Comparison of ENCODE assay signal across 10 cellular contexts in genomic region chr3:78728406-78729145, GRCh38.
DNase-seq lines count a peak whose midpoint lies in the region; ATAC-seq, FAIRE-seq and TF ChIP-seq lines count a peak whose summit lies in the region.
"Had no signal": no experiment of that assay in that cellular context is flagged by ENCODE, and none has a peak within 500 bp of the region (broad histone marks: within the 10 kb centered on the region; RNA-seq: fewer than 3 reads in every experiment).

No MANE protein-coding gene starts in this region.

- intact Hi-C loops in GM12878 (cut with micrococcal nuclease; ENCODE audit: unreplicated experiment): no loop called here
- intact Hi-C loops in lower lobe of right lung (cut with DNase I): no loop called here
- intact Hi-C loops in activated T-helper 2 cell treated with anti-CD3 and anti-CD28 coated beads, Interferon-gamma antibody, Interleukin-2, Interleukin-4, amounts not matched to agents 10 μg/mL and 5 μg/mL and 100 μg/mL, durations not matched to agents 14 hours and 24 hours and 36 hours (cut with micrococcal nuclease): no loop called here
- intact Hi-C loops in CD4-positive, alpha-beta T cell (cut with DNase I, micrococcal nuclease): no loop called here

- H3K4me3 ChIP-seq in A549: no peak overlapping the region
- H3K4me3 ChIP-seq in GM12878: no peak overlapping the region
- H3K4me3 ChIP-seq in lower lobe of right lung: no peak overlapping the region

- H3K79me2 ChIP-seq in GM12878 (ENCODE audit: control insufficient read depth, insufficient read depth, low read length): no peaks in the 10 kb centered on the region

- no peak for TF ChIP-seq POLR2A in A549 (IDR thresholded peaks at IDR 0.05; ENCODE audit: low read length)
- TF ChIP-seq POLR2A in GM12878 (IDR thresholded peaks at IDR 0.05; ENCODE audit: low read depth, low read length): no peak

- WGBS in A549 (ENCODE audit: missing lambda C conversion rate): 11% methylated on average over 5 of the region's 5 CpGs
- WGBS in GM12878 (ENCODE audit: insufficient coverage, insufficient replicate concordance, low lambda C conversion rate, missing lambda C conversion rate): 62% methylated on average over 5 of the region's 5 CpGs

- ATAC-seq in A549 (peak; percentile 50 to 64; a peak in 3 of 6 replicates), GM12878 (no peak), lower lobe of right lung (peak; percentile 61 to 72), HG02973 (IDR thresholded peaks at IDR 0.05; ENCODE audit: unreplicated experiment) (no peak)
- no peak for ATAC-seq in CD4-positive, alpha-beta T cell (ENCODE audit: poor library complexity)

- H3K9ac ChIP-seq in GM12878 (ENCODE audit: control insufficient read depth, insufficient read depth, low read length): no peak overlapping the region

- peak in 1 of 2 experiments; percentile 21 for DNase-seq in A549 (ENCODE audit: low read depth in 1 of 2, low spot score in 1 of 2)
- DNase-seq in NCI-H146 (lab: John Stamatoyannopoulos, UW): peak; percentile 97
- no peak for DNase-seq in GM12878 (ENCODE audit: low read depth, low spot score)
- DNase-seq in lower lobe of right lung: peak; percentile 55
- no peak for DNase-seq in activated naive CD4-positive, alpha-beta T cell treated with Interleukin-2 at 50 U/mL for 16 hours
- no peak for DNase-seq in activated T-helper 2 cell treated with anti-CD3 and anti-CD28 coated beads, Interferon-gamma antibody, Interleukin-2, Interleukin-4, amounts not matched to agents 10 μg/mL and 5 μg/mL and 100 μg/mL, durations not matched to agents 14 hours and 24 hours and 36 hours (ENCODE audit: low spot score)
- no peak for DNase-seq in CD4-positive, alpha-beta T cell
- DNase-seq: activated effector memory CD4-positive, alpha-beta T cell treated with anti-CD3 and anti-CD28 coated beads, Interleukin-2, amount 50 U/mL, for 16 hours had no signal

- no peak overlapping the region for H2AFZ ChIP-seq in GM12878 (ENCODE audit: control insufficient read depth, low read depth, low read length)

- POLR2A ChIA-PET in A549 (lab: Yijun Ruan, JAX) (no interaction called here), GM12878 (lab: Charles Lee) (no interaction called here)
- POLR2A ChIA-PET in CD4-positive, alpha-beta T cell (lab: Charles Lee): no interaction called here

- H3K9me3 Mint-ChIP-seq in activated T-helper 2 cell treated with anti-CD3 and anti-CD28 coated beads, Interferon-gamma antibody, Interleukin-2, Interleukin-4, amounts not matched to agents 10 μg/mL and 5 μg/mL and 100 μg/mL, durations not matched to agents 14 hours and 24 hours and 36 hours: peaks cover 5% of the 10 kb centered on the region
- H3K9me3 Mint-ChIP-seq in CD4-positive, alpha-beta T cell: peaks cover 2% of the 10 kb centered on the region

- no TSS peak for BruUV-seq in GM12878 (replicated peaks; lab: Mats Ljungman, UMichigan)

- H3K9me3 ChIP-seq in A549 (no peaks in the 10 kb centered on the region), GM12878 (replicated peaks; ENCODE audit: control insufficient read depth, insufficient read depth, low read length) (no peaks in the 10 kb centered on the region), lower lobe of right lung (no peaks in the 10 kb centered on the region)
- no peaks in the 10 kb centered on the region for H3K9me3 ChIP-seq in CD4-positive, alpha-beta T cell (ENCODE audit: control insufficient read depth, low read length)

- H4K20me1 ChIP-seq in GM12878 (ENCODE audit: control insufficient read depth, insufficient read depth): no peaks in the 10 kb centered on the region

- H3K36me3 Mint-ChIP-seq in activated T-helper 2 cell treated with anti-CD3 and anti-CD28 coated beads, Interferon-gamma antibody, Interleukin-2, Interleukin-4, amounts not matched to agents 10 μg/mL and 5 μg/mL and 100 μg/mL, durations not matched to agents 14 hours and 24 hours and 36 hours (ENCODE audit: low read depth): no peaks in the 10 kb centered on the region
- no peaks in the 10 kb centered on the region for H3K36me3 Mint-ChIP-seq in CD4-positive, alpha-beta T cell (ENCODE audit: low read depth)

- TF ChIP-seq CTCF in A549 (IDR thresholded peaks at IDR 0.05) (no peak), GM12878 (IDR thresholded peaks at IDR 0.05 in 2 of 3, conservative IDR thresholded peaks at IDR 0.05 in 1 of 3; ENCODE audit: control insufficient read depth in 2 of 3, extremely low read depth in 1 of 3, insufficient read depth in 1 of 3, low read depth in 3 of 3, low read length in 3 of 3) (no peak), lower lobe of right lung (IDR thresholded peaks at IDR 0.05) (no peak)
- no peak for TF ChIP-seq CTCF in CD4-positive, alpha-beta T cell (IDR thresholded peaks at IDR 0.05)

- H3K27ac ChIP-seq in A549: peak overlapping the region; percentile 41 to 59; a peak in 4 of 6 replicates
- no peak overlapping the region for H3K27ac ChIP-seq in GM12878 (ENCODE audit: control insufficient read depth, insufficient read depth)
- H3K27ac ChIP-seq in lower lobe of right lung: no peak overlapping the region
- H3K27ac ChIP-seq in CD4-positive, alpha-beta T cell (ENCODE audit: low read depth, low read length): no peak overlapping the region
- H3K27ac ChIP-seq: C4-2B had no signal

- H3K4me1 Mint-ChIP-seq in activated T-helper 2 cell treated with anti-CD3 and anti-CD28 coated beads, Interferon-gamma antibody, Interleukin-2, Interleukin-4, amounts not matched to agents 10 μg/mL and 5 μg/mL and 100 μg/mL, durations not matched to agents 14 hours and 24 hours and 36 hours (ENCODE audit: low read depth): no peaks in the 10 kb centered on the region
- no peaks in the 10 kb centered on the region for H3K4me1 Mint-ChIP-seq in CD4-positive, alpha-beta T cell (ENCODE audit: low read depth)

- H3K4me2 ChIP-seq in A549 (peak overlapping the region; percentile 62), GM12878 (ENCODE audit: control insufficient read depth, insufficient read depth) (no peak overlapping the region)

- in situ Hi-C loops in GM12878 (cut with MboI): no loop called here

- no peak overlapping the region for H3K27ac Mint-ChIP-seq in activated T-helper 2 cell treated with anti-CD3 and anti-CD28 coated beads, Interferon-gamma antibody, Interleukin-2, Interleukin-4, amounts not matched to agents 10 μg/mL and 5 μg/mL and 100 μg/mL, durations not matched to agents 14 hours and 24 hours and 36 hours
- H3K27ac Mint-ChIP-seq in CD4-positive, alpha-beta T cell: no peak overlapping the region

- H3K27me3 ChIP-seq in GM12878 (replicated peaks in 1 of 2; ENCODE audit: control insufficient read depth in 2 of 2, insufficient read depth in 2 of 2, low read length in 1 of 2) (no peaks in the 10 kb centered on the region), lower lobe of right lung (ENCODE audit: low read depth) (no peaks in the 10 kb centered on the region)
- H3K27me3 ChIP-seq in CD4-positive, alpha-beta T cell (ENCODE audit: control insufficient read depth, insufficient read depth, low read length): no peaks in the 10 kb centered on the region

- TF ChIP-seq EP300 in A549 (IDR thresholded peaks at IDR 0.05) (no peak), GM12878 (IDR thresholded peaks at IDR 0.05; ENCODE audit: borderline replicate concordance in 1 of 2, control insufficient read depth in 1 of 2, low read depth in 2 of 2, low read length in 2 of 2) (no peak)

- CTCF ChIA-PET in A549 (lab: Yijun Ruan, JAX): no interaction called here
- CTCF ChIA-PET in GM12878 (lab: Yijun Ruan, JAX): interaction anchor here (1.0 to 1.4 kb wide), 2 partner anchors 12 to 84 kb away, joined by 3 read pairs; no protein-coding TSS in a partner anchor
- CTCF ChIA-PET in CD4-positive, alpha-beta T cell (lab: Charles Lee): no interaction called here

- SMC1A ChIA-PET in GM12878 (lab: Charles Lee; ENCODE audit: uncharacterized antibody, unreplicated experiment): interaction anchor here (0.6 to 3.7 kb wide), 14 partner anchors 10 to 298 kb away, joined by 3 to 28 read pairs (median 4); no protein-coding TSS in a partner anchor

- H3K36me3 ChIP-seq in GM12878 (ENCODE audit: control insufficient read depth in 2 of 2, insufficient read depth in 2 of 2, low read length in 1 of 2) (no peaks in the 10 kb centered on the region), lower lobe of right lung (no peaks in the 10 kb centered on the region)

- H3K4me1 ChIP-seq in A549 (peaks cover 11% of the 10 kb centered on the region; the same call in 1 of the 3 replicates), GM12878 (ENCODE audit: control insufficient read depth, insufficient read depth, low read length) (no peaks in the 10 kb centered on the region), lower lobe of right lung (no peaks in the 10 kb centered on the region)

- RAD21 ChIA-PET in GM12878 (lab: Charles Lee; ENCODE audit: unreplicated experiment): interaction anchor here (1.0 to 2.9 kb wide), 6 partner anchors 10 to 246 kb away, joined by 4 to 12 read pairs (median 5); no protein-coding TSS in a partner anchor

- no peak for TF ChIP-seq RAD21 in A549 (conservative IDR thresholded peaks at IDR 0.05 in 1 of 2, IDR thresholded peaks at IDR 0.05 in 1 of 2)
- no peak for TF ChIP-seq RAD21 in GM12878 (IDR thresholded peaks at IDR 0.05; ENCODE audit: insufficient read depth, low read depth, low read length)

- H3K4me3 Mint-ChIP-seq in activated T-helper 2 cell treated with anti-CD3 and anti-CD28 coated beads, Interferon-gamma antibody, Interleukin-2, Interleukin-4, amounts not matched to agents 10 μg/mL and 5 μg/mL and 100 μg/mL, durations not matched to agents 14 hours and 24 hours and 36 hours (ENCODE audit: low read depth): no peak overlapping the region
- H3K4me3 Mint-ChIP-seq in CD4-positive, alpha-beta T cell: no peak overlapping the region

- no peaks in the 10 kb centered on the region for H3K27me3 Mint-ChIP-seq in activated T-helper 2 cell treated with anti-CD3 and anti-CD28 coated beads, Interferon-gamma antibody, Interleukin-2, Interleukin-4, amounts not matched to agents 10 μg/mL and 5 μg/mL and 100 μg/mL, durations not matched to agents 14 hours and 24 hours and 36 hours (ENCODE audit: low read depth)
- no peaks in the 10 kb centered on the region for H3K27me3 Mint-ChIP-seq in CD4-positive, alpha-beta T cell

- no peak for FAIRE-seq in A549 (lab: Jason Lieb, UNC)
- FAIRE-seq in GM12878 (lab: Jason Lieb, UNC): no peak

TF ChIP-seq in A549, 52 proteins besides CTCF, POLR2A, EP300 and RAD21:
- TF ChIP-seq HOXB13 (CRISPR knock-in tag; IDR thresholded peaks at IDR 0.05; ENCODE audit: low read depth) (no peak), KDM5A (IDR thresholded peaks at IDR 0.05) (no peak)

TF ChIP-seq in GM12878, 131 proteins besides CTCF, POLR2A, EP300 and RAD21:
- peak; percentile 37; the same call in 1 of the 2 replicates for TF ChIP-seq RAD51 (IDR thresholded peaks at IDR 0.05)
- no peak for TF ChIP-seq ZBED1 (IDR thresholded peaks at IDR 0.05; ENCODE audit: borderline replicate concordance)

Comparison
In these comparisons a context has a peak if more than half of its experiments do, and no peak if none do; other contexts are left out.
1. ATAC-seq: peak in A549 (2 of 2) and lower lobe of right lung (2 of 2); none in GM12878 (single experiment), HG02973 (single experiment) and CD4-positive, alpha-beta T cell (single experiment).
2. DNase-seq: peak in NCI-H146 (single experiment) and lower lobe of right lung (single experiment); none in GM12878 (single experiment), activated naive CD4-positive, alpha-beta T cell treated with Interleukin-2 at 50 U/mL for 16 hours (single experiment), activated T-helper 2 cell treated with anti-CD3 and anti-CD28 coated beads, Interferon-gamma antibody, Interleukin-2, Interleukin-4, amounts not matched to agents 10 μg/mL and 5 μg/mL and 100 μg/mL, durations not matched to agents 14 hours and 24 hours and 36 hours (single experiment) and CD4-positive, alpha-beta T cell (0 of 10).
3. H3K27ac ChIP-seq: peak in A549 (2 of 2); none in GM12878 (single experiment), lower lobe of right lung (single experiment) and CD4-positive, alpha-beta T cell (single experiment).